In genomic region chr6:144659202-144659731, GRCh38 we compare ENCODE assay signal across 8 cellular contexts.
DNase-seq lines count a peak whose midpoint lies in the region; ATAC-seq, FAIRE-seq and TF ChIP-seq lines count a peak whose summit lies in the region.

No MANE protein-coding gene starts in this region.

- POLR2A ChIA-PET in GM10248 (lab: Yijun Ruan, JAX): no interaction called here

- DNase-seq in GM10248 (ENCODE audit: extremely low spot score): peak; percentile 33
- peak; percentile 14 for DNase-seq in LoVo (ENCODE audit: low spot score)
- DNase-seq in activated naive CD8-positive, alpha-beta T cell treated with anti-CD3 and anti-CD28 coated beads, Interleukin-2, amount 50 U/mL, for 24 hours: no peak
- DNase-seq in left kidney (ENCODE audit: low read depth, low spot score): peak; percentile 91
- no peak for DNase-seq in vagina (ENCODE audit: extremely low spot score in 2 of 2)
- DNase-seq in H54 (ENCODE audit: insufficient read length, low spot score): no peak
- no peak for DNase-seq in GOT3 (lab: John Stamatoyannopoulos, UW)

- intact Hi-C loops in vagina (cut with DNase I): no loop called here

- H3K4me3 Mint-ChIP-seq in activated naive CD8-positive, alpha-beta T cell treated with anti-CD3 and anti-CD28 coated beads, Interleukin-2, amount 50 U/mL, for 24 hours: peak overlapping the region; percentile 54

- H3K36me3 Mint-ChIP-seq in activated naive CD8-positive, alpha-beta T cell treated with anti-CD3 and anti-CD28 coated beads, Interleukin-2, amount 50 U/mL, for 24 hours (ENCODE audit: low read depth): no peaks in the 10 kb centered on the region

- H3K27me3 Mint-ChIP-seq in activated naive CD8-positive, alpha-beta T cell treated with anti-CD3 and anti-CD28 coated beads, Interleukin-2, amount 50 U/mL, for 24 hours: no peaks in the 10 kb centered on the region

- FAIRE-seq in H54 (lab: Jason Lieb, UNC): no peak

- H3K4me1 Mint-ChIP-seq in activated naive CD8-positive, alpha-beta T cell treated with anti-CD3 and anti-CD28 coated beads, Interleukin-2, amount 50 U/mL, for 24 hours: peaks cover 62% of the 10 kb centered on the region

- CTCF ChIA-PET in GM10248 (lab: Yijun Ruan, JAX): interaction anchor here (1.3 to 1.4 kb wide), 2 partner anchors 9 to 11 kb away, joined by 5 to 6 read pairs; no protein-coding TSS in a partner anchor

- ATAC-seq in GM21423 (IDR thresholded peaks at IDR 0.05; ENCODE audit: unreplicated experiment): peak; percentile 77
- ATAC-seq in activated naive CD8-positive, alpha-beta T cell treated with anti-CD3 and anti-CD28 coated beads, Interleukin-2, amount 50 U/mL, for 24 hours: peak; percentile 49

- H3K4me3 ChIP-seq in vagina: no peak overlapping the region

- H3K9me3 ChIP-seq in vagina: no peaks in the 10 kb centered on the region

- peak overlapping the region; percentile 52 for H3K27ac Mint-ChIP-seq in activated naive CD8-positive, alpha-beta T cell treated with anti-CD3 and anti-CD28 coated beads, Interleukin-2, amount 50 U/mL, for 24 hours

- peaks cover 3% of the 10 kb centered on the region for H3K9me3 Mint-ChIP-seq in activated naive CD8-positive, alpha-beta T cell treated with anti-CD3 and anti-CD28 coated beads, Interleukin-2, amount 50 U/mL, for 24 hours

- H3K27ac ChIP-seq in vagina: peak overlapping the region; percentile 22

- H3K36me3 ChIP-seq in vagina: no peaks in the 10 kb centered on the region

- no peak for TF ChIP-seq CTCF in GM10248 (IDR thresholded peaks at IDR 0.05; ENCODE audit: control extremely low read depth, extremely low read depth, low read depth, missing control alignments)
- TF ChIP-seq CTCF in vagina (IDR thresholded peaks at IDR 0.05): no peak

- TF ChIP-seq POLR2A in vagina (IDR thresholded peaks at IDR 0.05) (no peak), H54 (IDR thresholded peaks at IDR 0.05; ENCODE audit: low read depth, low read length) (no peak)

- H3K27me3 ChIP-seq in vagina: no peaks in the 10 kb centered on the region

- peaks cover 37% of the 10 kb centered on the region for H3K4me1 ChIP-seq in vagina

Comparison
In these comparisons a context has a peak if more than half of its experiments do, and no peak if none do; other contexts are left out.
1. DNase-seq: peak in GM10248 (single experiment), LoVo (single experiment) and left kidney (single experiment); none in activated naive CD8-positive, alpha-beta T cell treated with anti-CD3 and anti-CD28 coated beads, Interleukin-2, amount 50 U/mL, for 24 hours (single experiment), vagina (0 of 2), H54 (single experiment) and GOT3 (single experiment).